In genomic region chr6:135864929-135865328, GRCh38 we compare ENCODE assay signal across 2 cellular contexts. TPM values are rescaled to one million over a fixed set of nuclear protein-coding genes. Genes with fewer than 3 reads are reported as not detected.
"Had no signal": no experiment of that assay in that cellular context is flagged by ENCODE, and none has a peak within 500 bp of the region (broad histone marks: within the 10 kb centered on the region; RNA-seq: fewer than 3 reads in every experiment).

No MANE protein-coding gene starts in this region.

RNA-seq across cellular contexts. Expression of gene PDE7B, which starts 13.4 kb away (rescaled TPM):
- total RNA-seq: HepG2, HT-29 had no signal
- polyA plus RNA-seq: HepG2 had no signal
